1 cellular context compared by ENCODE assay signal in the genomic region with DNA sequence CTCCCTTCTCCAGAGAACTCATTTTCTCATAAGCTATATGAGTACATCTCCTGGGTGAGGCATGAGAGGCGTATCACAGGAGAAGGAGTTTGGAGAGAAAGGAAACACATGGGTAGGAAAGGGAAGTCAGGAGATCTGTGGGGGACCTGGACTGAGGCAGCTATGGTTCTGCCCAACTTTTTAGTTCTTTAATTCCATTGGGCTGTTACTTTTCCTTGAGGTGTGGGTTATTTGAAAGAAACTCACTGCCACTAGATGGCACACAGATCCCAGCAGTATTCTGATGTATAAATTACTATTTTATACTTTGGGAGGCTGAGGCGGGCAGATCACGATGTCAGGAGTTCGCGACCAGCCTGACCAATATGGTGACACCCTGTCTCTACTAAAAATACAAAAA.
TF ChIP-seq lines count a peak whose summit lies in the region.

No MANE protein-coding gene starts in this region.

TF ChIP-seq in HCT116, 20 proteins besides CTCF, POLR2A, EP300 and RAD21 (continued from another document):
- TF ChIP-seq, protein P1, sequence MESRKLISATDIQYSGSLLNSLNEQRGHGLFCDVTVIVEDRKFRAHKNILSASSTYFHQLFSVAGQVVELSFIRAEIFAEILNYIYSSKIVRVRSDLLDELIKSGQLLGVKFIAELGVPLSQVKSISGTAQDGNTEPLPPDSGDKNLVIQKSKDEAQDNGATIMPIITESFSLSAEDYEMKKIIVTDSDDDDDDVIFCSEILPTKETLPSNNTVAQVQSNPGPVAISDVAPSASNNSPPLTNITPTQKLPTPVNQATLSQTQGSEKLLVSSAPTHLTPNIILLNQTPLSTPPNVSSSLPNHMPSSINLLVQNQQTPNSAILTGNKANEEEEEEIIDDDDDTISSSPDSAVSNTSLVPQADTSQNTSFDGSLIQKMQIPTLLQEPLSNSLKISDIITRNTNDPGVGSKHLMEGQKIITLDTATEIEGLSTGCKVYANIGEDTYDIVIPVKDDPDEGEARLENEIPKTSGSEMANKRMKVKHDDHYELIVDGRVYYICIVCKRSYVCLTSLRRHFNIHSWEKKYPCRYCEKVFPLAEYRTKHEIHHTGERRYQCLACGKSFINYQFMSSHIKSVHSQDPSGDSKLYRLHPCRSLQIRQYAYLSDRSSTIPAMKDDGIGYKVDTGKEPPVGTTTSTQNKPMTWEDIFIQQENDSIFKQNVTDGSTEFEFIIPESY (IDR thresholded peaks at IDR 0.05; ENCODE audit: extremely low read depth, insufficient replicate concordance, low read length): no peak
- no peak for TF ChIP-seq EGR1 (IDR thresholded peaks at IDR 0.05; ENCODE audit: low read depth)
- no peak for TF ChIP-seq JUND (IDR thresholded peaks at IDR 0.05)
- no peak for TF ChIP-seq EZH2 (IDR thresholded peaks at IDR 0.05)
- no peak for TF ChIP-seq SRF (IDR thresholded peaks at IDR 0.05; ENCODE audit: low read depth)
- no peak for TF ChIP-seq ZFX (IDR thresholded peaks at IDR 0.05)
